In genomic region chr12:31325877-31326631, GRCh38 we compare ENCODE assay signal across 8 cellular contexts. TPM values are rescaled to one million over a fixed set of nuclear protein-coding genes. Genes with fewer than 3 reads are reported as not detected.
DNase-seq lines count a peak whose midpoint lies in the region; ATAC-seq, FAIRE-seq and TF ChIP-seq lines count a peak whose summit lies in the region.

Gene SINHCAF (minus strand): TSS chr12:31326150. CDS start chr12:31298204, 27,946 bp downstream.

- H3K79me2 ChIP-seq in OCI-LY3 (ENCODE audit: low read length) (peaks cover 55% of the 10 kb centered on the region), endothelial cell of umbilical vein (ENCODE audit: control insufficient read depth, insufficient read depth, low read length) (peaks cover 48% of the 10 kb centered on the region)

- POLR2A ChIA-PET in endothelial cell of umbilical vein (lab: Charles Lee), result interaction anchor here (0.6 to 0.7 kb wide), 3 partner anchors 31 to 532 kb away, joined by 3 to 4 read pairs (median 3); no protein-coding TSS in a partner anchor

- H3K36me3 ChIP-seq in OCI-LY3 (replicated peaks; ENCODE audit: low read depth, low read length) (peaks cover 14% of the 10 kb centered on the region), endothelial cell of umbilical vein (ENCODE audit: control insufficient read depth in 2 of 2, extremely low read depth in 1 of 2, insufficient read depth in 2 of 2, low read length in 2 of 2) (no peaks in the 10 kb centered on the region)

- peaks cover 22% of the 10 kb centered on the region for H3K4me1 ChIP-seq in OCI-LY3 (ENCODE audit: low read length)
- peaks cover 25% of the 10 kb centered on the region for H3K4me1 ChIP-seq in endothelial cell of umbilical vein (ENCODE audit: control insufficient read depth, extremely low read depth, insufficient read depth, low read length)

- peak; percentile 98 for DNase-seq in D341Med (ENCODE audit: low spot score)
- peak; percentile 95 for DNase-seq in HuH-7 (ENCODE audit: low spot score)
- DNase-seq in activated CD8-positive, alpha-beta memory T cell treated with anti-CD3 and anti-CD28 coated beads, Interleukin-2, amount 50 U/mL, for 48 hours, result peak; percentile 99
- DNase-seq in endothelial cell of umbilical vein (ENCODE audit: low read depth, low spot score), result peak; percentile 99
- DNase-seq in midbrain (lab: John Stamatoyannopoulos, UW), result peak; percentile 97
- DNase-seq in stimulated activated CD8-positive, alpha-beta memory T cell treated with anti-CD3 and anti-CD28 coated beads, Interleukin-2, amount 100 ng/mL, for 1 hour (ENCODE audit: low read depth in 2 of 2), result peak; percentile 97 to 99

- FAIRE-seq in endothelial cell of umbilical vein (lab: Jason Lieb, UNC), result peak; percentile 80

- dilution Hi-C loops in endothelial cell of umbilical vein (cut with MboI; ENCODE audit: extremely low pct_ligation_motif_present, low sequenced_read_pairs), result no loop called here

- H3K4me3 ChIP-seq in OCI-LY3 (ENCODE audit: low read length) (peak within 1 kb of the TSS; percentile 94), endothelial cell of umbilical vein (replicated peaks in 1 of 3; ENCODE audit: insufficient read depth in 1 of 3, low read depth in 1 of 3, low read length in 3 of 3) (peak within 1 kb of the TSS; percentile 53 to 98 (median 97))

- peak; percentile 54 for ATAC-seq in GM21515 (IDR thresholded peaks at IDR 0.05; ENCODE audit: unreplicated experiment)

- TSS peak; percentile 35 for BruUV-seq in endothelial cell of umbilical vein (replicated peaks; lab: Mats Ljungman, UMichigan)

- no peaks in the 10 kb centered on the region for H3K27me3 ChIP-seq in OCI-LY3 (ENCODE audit: low read depth, low read length)
- H3K27me3 ChIP-seq in endothelial cell of umbilical vein (ENCODE audit: control insufficient read depth in 2 of 2, insufficient read depth in 2 of 2, low read length in 2 of 2), result peaks cover 0 to 12% of the 10 kb centered on the region in 2 experiments

- peak; percentile 97 for TF ChIP-seq POLR2A in endothelial cell of umbilical vein (IDR thresholded peaks at IDR 0.05; ENCODE audit: low read depth, low read length)

- H3K9me3 ChIP-seq in OCI-LY3 (ENCODE audit: insufficient read depth, low read length) (no peaks in the 10 kb centered on the region), endothelial cell of umbilical vein (replicated peaks; ENCODE audit: control insufficient read depth, insufficient read depth, low read length) (no peaks in the 10 kb centered on the region)

- intact Hi-C loops in endothelial cell of umbilical vein (cut with micrococcal nuclease), result loop anchor here (2.0 to 10.0 kb wide), 2 partner anchors 45 to 779 kb away; partner anchors contain the start of gene BICD1

- H3K9ac ChIP-seq in OCI-LY3 (ENCODE audit: low read length) (peak within 1 kb of the TSS; percentile 98), endothelial cell of umbilical vein (replicated peaks; ENCODE audit: extremely low read depth, insufficient read depth, low read length) (peak within 1 kb of the TSS; percentile 99)

- H2AFZ ChIP-seq in OCI-LY3 (ENCODE audit: low read depth, low read length), result peak within 1 kb of the TSS; percentile 62
- H2AFZ ChIP-seq in endothelial cell of umbilical vein (ENCODE audit: low read depth, low read length), result peak within 1 kb of the TSS; percentile 88

- H3K9me1 ChIP-seq in endothelial cell of umbilical vein (replicated peaks; ENCODE audit: control insufficient read depth, extremely low read depth, insufficient read depth, low read length), result no peaks in the 10 kb centered on the region

- H4K20me1 ChIP-seq in OCI-LY3 (ENCODE audit: insufficient read depth, low read length) (peaks cover 25% of the 10 kb centered on the region), endothelial cell of umbilical vein (replicated peaks; ENCODE audit: control insufficient read depth, extremely low read depth, insufficient read depth, low read length) (no peaks in the 10 kb centered on the region)

- H3K27ac ChIP-seq in OCI-LY3 (ENCODE audit: low read length) (peak within 1 kb of the TSS; percentile 84), endothelial cell of umbilical vein (ENCODE audit: insufficient read depth, low read depth, low read length) (peak within 1 kb of the TSS; percentile 88)

- CTCF ChIA-PET in endothelial cell of umbilical vein (lab: Charles Lee), result interaction anchor here (0.5 to 1.2 kb wide), 5 partner anchors 17 to 1132 kb away, joined by 3 to 8 read pairs (median 3); no protein-coding TSS in a partner anchor

- TF ChIP-seq CTCF in OCI-LY3 (IDR thresholded peaks at IDR 0.05; ENCODE audit: low read depth, low read length) (no peak), endothelial cell of umbilical vein (IDR thresholded peaks at IDR 0.05; ENCODE audit: extremely low read depth in 1 of 2, insufficient read depth in 1 of 2, low read depth in 1 of 2, low read length in 2 of 2) (no peak)

- peak within 1 kb of the TSS; percentile 94 for H3K4me2 ChIP-seq in OCI-LY3 (ENCODE audit: low read length)
- H3K4me2 ChIP-seq in endothelial cell of umbilical vein (ENCODE audit: insufficient read depth, low read length), result peak within 1 kb of the TSS; percentile 98

TF ChIP-seq in endothelial cell of umbilical vein, 7 proteins besides CTCF, POLR2A, EP300 and RAD21:
- TF ChIP-seq FOS (IDR thresholded peaks at IDR 0.05; ENCODE audit: borderline replicate concordance, insufficient read depth, low read length) (no peak), GATA2 (IDR thresholded peaks at IDR 0.05; ENCODE audit: insufficient read depth, insufficient read length, low read depth, low read length) (no peak), POLR2AphosphoS5 (IDR thresholded peaks at IDR 0.05; ENCODE audit: insufficient read depth, low read depth, low read length) (peak; percentile 87), MYC (IDR thresholded peaks at IDR 0.05; ENCODE audit: low read depth, low read length) (no peak)
TF ChIP-seq in endothelial cell of umbilical vein: peak in this region for 1.

RNA-seq across cellular contexts. Expression of gene SINHCAF, which starts in this region (rescaled TPM):
- total RNA-seq in endothelial cell of umbilical vein, result 73.5 and 83.4 TPM in 2 replicates
- 13.7 and 19.3 TPM in 2 replicates for polyA plus RNA-seq in endothelial cell of umbilical vein
- 30.1 and 30.3 TPM in 2 replicates for polyA plus RNA-seq in endothelial cell of umbilical vein (2011; cell fraction: cytosol; rRNA removed)
- polyA plus RNA-seq in endothelial cell of umbilical vein (2011; cell fraction: nucleus; rRNA removed), result 23.8 and 38.6 TPM in 2 replicates
- polyA plus RNA-seq in endothelial cell of umbilical vein (2012), result 51.6 and 59.2 TPM in 2 replicates
- 24.3 and 24.7 TPM in 2 replicates for polyA minus RNA-seq in endothelial cell of umbilical vein
- polyA minus RNA-seq in endothelial cell of umbilical vein (2011; cell fraction: cytosol; rRNA and poly(A)+ RNA removed), result 45.3 TPM
- 31.5 and 42.6 TPM in 2 replicates for polyA minus RNA-seq in endothelial cell of umbilical vein (2011; cell fraction: nucleus; rRNA and poly(A)+ RNA removed)

Comparison
In these comparisons a context has a peak if more than half of its experiments do, and no peak if none do; other contexts are left out.
1. Peak in every context shown above with its lines: DNase-seq, ATAC-seq, H3K4me3 ChIP-seq and H3K27ac ChIP-seq.